ENCODE assay signal across 13 cellular contexts in genomic region chr5:54894957-54895815, GRCh38.
DNase-seq lines count a peak whose midpoint lies in the region; ATAC-seq and TF ChIP-seq lines count a peak whose summit lies in the region.
"Had no signal": no experiment of that assay in that cellular context is flagged by ENCODE, and none has a peak within 500 bp of the region (broad histone marks: within the 10 kb centered on the region; RNA-seq: fewer than 3 reads in every experiment).

No MANE protein-coding gene starts in this region.

- CTCF ChIA-PET in SK-N-SH (lab: Yijun Ruan, JAX): interaction anchor here (0.6 to 2.1 kb wide), 13 partner anchors 9 to 471 kb away, joined by 3 to 9 read pairs (median 5); partner anchors contain the start of gene SNX18
- CTCF ChIA-PET in Calu3 (lab: Charles Lee): interaction anchor here (0.8 to 1.9 kb wide), 7 partner anchors 28 to 651 kb away, joined by 3 to 12 read pairs (median 3); partner anchors contain the start of genes GPX8 and SNX18

- peaks cover 0 to 3% of the 10 kb centered on the region in 2 experiments; a peak in 1 of 4 replicates for H3K4me1 ChIP-seq in SK-N-SH (ENCODE audit: control insufficient read depth in 1 of 2, insufficient read depth in 2 of 2, low read depth in 1 of 2, low read length in 1 of 2)
- H3K4me1 ChIP-seq: gastrocnemius medialis had no signal

- no peak for TF ChIP-seq EP300 in SK-N-SH (IDR thresholded peaks at IDR 0.05; ENCODE audit: borderline replicate concordance in 1 of 2, low read depth in 1 of 2, low read length in 1 of 2)

- no peak overlapping the region for H3K9ac ChIP-seq in SK-N-SH
- H3K9ac ChIP-seq: GM23248 had no signal

- H3K36me3 ChIP-seq in SK-N-SH (replicated peaks in 1 of 2; ENCODE audit: control insufficient read depth in 1 of 2, insufficient read depth in 2 of 2, low read length in 1 of 2): no peaks in the 10 kb centered on the region
- H3K36me3 ChIP-seq: gastrocnemius medialis, thoracic aorta had no signal

- H3K4me3 Mint-ChIP-seq in Calu3 (ENCODE audit: low read depth, unreplicated experiment) (peak overlapping the region; percentile 21), nephron (no peak overlapping the region)
- peak overlapping the region; percentile 54 for H3K4me3 Mint-ChIP-seq in T-helper 2 cell treated with Interferon-gamma antibody and Interleukin-4, amounts not matched to agents 5 μg/mL and 100 μg/mL, for 36 hours

- H3K9me3 Mint-ChIP-seq in Calu3 (ENCODE audit: low read depth, unreplicated experiment) (no peaks in the 10 kb centered on the region), nephron (no peaks in the 10 kb centered on the region)
- H3K9me3 Mint-ChIP-seq in T-helper 2 cell treated with Interferon-gamma antibody and Interleukin-4, amounts not matched to agents 5 μg/mL and 100 μg/mL, for 36 hours: no peaks in the 10 kb centered on the region

- H3K79me2 ChIP-seq in SK-N-SH (ENCODE audit: insufficient read depth): no peaks in the 10 kb centered on the region

- 0% methylated on average over 3 of the region's 3 CpGs for WGBS in SK-N-SH (ENCODE audit: low lambda C conversion rate)

- TF ChIP-seq RAD21 in SK-N-SH (IDR thresholded peaks at IDR 0.05; ENCODE audit: low read length): no peak

- H3K36me3 Mint-ChIP-seq in Calu3 (ENCODE audit: insufficient read depth, unreplicated experiment): no peaks in the 10 kb centered on the region
- H3K36me3 Mint-ChIP-seq in T-helper 2 cell treated with Interferon-gamma antibody and Interleukin-4, amounts not matched to agents 5 μg/mL and 100 μg/mL, for 36 hours (ENCODE audit: low read depth): no peaks in the 10 kb centered on the region
- no peaks in the 10 kb centered on the region for H3K36me3 Mint-ChIP-seq in nephron (ENCODE audit: low read depth)

- H3F3A ChIP-seq in SK-N-SH (replicated peaks; ENCODE audit: insufficient read depth): peaks cover 4% of the 10 kb centered on the region

- peak overlapping the region; percentile 17; the same call in 1 of the 2 replicates for H2AFZ ChIP-seq in SK-N-SH (ENCODE audit: low read depth)
- H2AFZ ChIP-seq: GM23248 had no signal

- H3K27ac Mint-ChIP-seq in Calu3 (ENCODE audit: unreplicated experiment): no peak overlapping the region
- H3K27ac Mint-ChIP-seq in T-helper 2 cell treated with Interferon-gamma antibody and Interleukin-4, amounts not matched to agents 5 μg/mL and 100 μg/mL, for 36 hours: no peak overlapping the region
- peak overlapping the region in 2 of 3 experiments; percentile 17 to 77 for H3K27ac Mint-ChIP-seq in nephron

- H3K4me3 ChIP-seq in SK-N-SH (ENCODE audit: low read depth in 2 of 2, low read length in 1 of 2): no peak overlapping the region
- H3K4me3 ChIP-seq: gastrocnemius medialis, GM23248, thoracic aorta had no signal

- H3K4me1 Mint-ChIP-seq in Calu3 (ENCODE audit: low read depth, unreplicated experiment): peaks cover 14% of the 10 kb centered on the region
- H3K4me1 Mint-ChIP-seq in T-helper 2 cell treated with Interferon-gamma antibody and Interleukin-4, amounts not matched to agents 5 μg/mL and 100 μg/mL, for 36 hours (ENCODE audit: low read depth): peaks cover 5% of the 10 kb centered on the region
- peaks cover 10% of the 10 kb centered on the region for H3K4me1 Mint-ChIP-seq in nephron

- H3K27ac ChIP-seq in SK-N-SH (ENCODE audit: low read depth in 2 of 2, low read length in 1 of 2): no peak overlapping the region
- H3K27ac ChIP-seq: gastrocnemius medialis, GM23248, thoracic aorta had no signal

- TF ChIP-seq CTCF in SK-N-SH (IDR thresholded peaks at IDR 0.05) (no peak), Calu3 (IDR thresholded peaks at IDR 0.05; ENCODE audit: unreplicated experiment) (no peak), nephron (IDR thresholded peaks at IDR 0.05; ENCODE audit: unreplicated experiment in 3 of 3) (no peak)

- no peaks in the 10 kb centered on the region for H3K9me2 ChIP-seq in SK-N-SH

- no peaks in the 10 kb centered on the region for H4K20me1 ChIP-seq in SK-N-SH (ENCODE audit: insufficient read depth)

- intact Hi-C loops in Calu3 (cut with micrococcal nuclease; ENCODE audit: unreplicated experiment): loop anchor here (1.0 to 5.0 kb wide), 2 partner anchors 43 to 452 kb away; no protein-coding TSS in a partner anchor
- intact Hi-C loops in Right ventricle myocardium superior (cut with DNase I): no loop called here

- peaks cover 45% of the 10 kb centered on the region for H3K27me3 Mint-ChIP-seq in Calu3 (ENCODE audit: unreplicated experiment)
- peaks cover 82% of the 10 kb centered on the region for H3K27me3 Mint-ChIP-seq in T-helper 2 cell treated with Interferon-gamma antibody and Interleukin-4, amounts not matched to agents 5 μg/mL and 100 μg/mL, for 36 hours (ENCODE audit: low read depth)
- H3K27me3 Mint-ChIP-seq in nephron (ENCODE audit: low read depth): no peaks in the 10 kb centered on the region

- peak overlapping the region; percentile 44; the same call in 1 of the 2 replicates for H3K4me2 ChIP-seq in SK-N-SH

- no TSS peak for BruUV-seq in Calu3 (replicated peaks; lab: Mats Ljungman, UMichigan)

- peaks cover 50% of the 10 kb centered on the region for H3K27me3 ChIP-seq in SK-N-SH (ENCODE audit: insufficient read depth)
- H3K27me3 ChIP-seq: gastrocnemius medialis had no signal

- no peaks in the 10 kb centered on the region for H3K9me3 ChIP-seq in SK-N-SH
- H3K9me3 ChIP-seq: gastrocnemius medialis, thoracic aorta had no signal

- ATAC-seq in SK-N-SH treated with all-trans-retinoic acid at 6 μM for 48 hours (no peak; the same call in 2 of the 3 replicates), Right ventricle myocardium superior (ENCODE audit: poor library complexity) (no peak)
- ATAC-seq: gastrocnemius medialis had no signal

- POLR2A ChIA-PET in SK-N-SH (lab: Yijun Ruan, JAX): no interaction called here

- DNase-seq in SK-N-SH (no peak), Calu3 (no peak), Right ventricle myocardium superior (no peak)
- DNase-seq in T-helper 2 cell treated with Interferon-gamma antibody and Interleukin-4, amounts not matched to agents 5 μg/mL and 100 μg/mL, for 36 hours (ENCODE audit: low spot score): no peak
- no peak for DNase-seq in activated CD4-positive, alpha-beta T cell treated with anti-CD3 and anti-CD28 coated beads, Interleukin-2, amount 50 U/mL, for 1 hour
- no peak for DNase-seq in effector CD8-positive, alpha-beta T cell (lab: John Stamatoyannopoulos, UW)
- DNase-seq: 8988T, gastrocnemius medialis, NCI-H526 treated with DMSO at 0.1 percent for 48 hours had no signal

TF ChIP-seq in SK-N-SH, 30 proteins besides CTCF, POLR2A, EP300 and RAD21:
- no peak for TF ChIP-seq MAX (IDR thresholded peaks at IDR 0.05; ENCODE audit: low read depth)
- no peak for TF ChIP-seq TCF12 (IDR thresholded peaks at IDR 0.05)

TF ChIP-seq in SK-N-SH treated with all-trans-retinoic acid at 6 μM for 48 hours, 23 proteins besides CTCF, POLR2A, EP300 and RAD21:
- no peak for TF ChIP-seq ARNTL (CRISPR knock-in tag; IDR thresholded peaks at IDR 0.05; ENCODE audit: borderline replicate concordance, low read depth)

Comparison
In these comparisons a context has a peak if more than half of its experiments do, and no peak if none do; other contexts are left out.
1. H3K27ac Mint-ChIP-seq: peak in nephron (2 of 3); none in Calu3 (single experiment) and T-helper 2 cell treated with Interferon-gamma antibody and Interleukin-4, amounts not matched to agents 5 μg/mL and 100 μg/mL, for 36 hours (single experiment).
2. H3K4me3 Mint-ChIP-seq: peak in Calu3 (single experiment) and T-helper 2 cell treated with Interferon-gamma antibody and Interleukin-4, amounts not matched to agents 5 μg/mL and 100 μg/mL, for 36 hours (single experiment); none in nephron (0 of 3).